ENCODE assay signal across 1 cellular context in genomic region chr12:2795291-2796186, GRCh38.
TF ChIP-seq lines count a peak whose summit lies in the region.

No MANE protein-coding gene starts in this region.

TF ChIP-seq in WTC11, 78 proteins besides CTCF, POLR2A, EP300 and RAD21 (continued from another document and continues in another):
- TF ChIP-seq, protein P1, sequence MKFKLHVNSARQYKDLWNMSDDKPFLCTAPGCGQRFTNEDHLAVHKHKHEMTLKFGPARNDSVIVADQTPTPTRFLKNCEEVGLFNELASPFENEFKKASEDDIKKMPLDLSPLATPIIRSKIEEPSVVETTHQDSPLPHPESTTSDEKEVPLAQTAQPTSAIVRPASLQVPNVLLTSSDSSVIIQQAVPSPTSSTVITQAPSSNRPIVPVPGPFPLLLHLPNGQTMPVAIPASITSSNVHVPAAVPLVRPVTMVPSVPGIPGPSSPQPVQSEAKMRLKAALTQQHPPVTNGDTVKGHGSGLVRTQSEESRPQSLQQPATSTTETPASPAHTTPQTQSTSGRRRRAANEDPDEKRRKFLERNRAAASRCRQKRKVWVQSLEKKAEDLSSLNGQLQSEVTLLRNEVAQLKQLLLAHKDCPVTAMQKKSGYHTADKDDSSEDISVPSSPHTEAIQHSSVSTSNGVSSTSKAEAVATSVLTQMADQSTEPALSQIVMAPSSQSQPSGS (CRISPR knock-in tag; IDR thresholded peaks at IDR 0.05; ENCODE audit: borderline replicate concordance, low read depth): no peak
- TF ChIP-seq GTF2I (CRISPR knock-in tag; conservative IDR thresholded peaks at IDR 0.05): no peak
- TF ChIP-seq NR3C1 (CRISPR knock-in tag; conservative IDR thresholded peaks at IDR 0.05; ENCODE audit: low read depth): no peak
- TF ChIP-seq, protein P2, sequence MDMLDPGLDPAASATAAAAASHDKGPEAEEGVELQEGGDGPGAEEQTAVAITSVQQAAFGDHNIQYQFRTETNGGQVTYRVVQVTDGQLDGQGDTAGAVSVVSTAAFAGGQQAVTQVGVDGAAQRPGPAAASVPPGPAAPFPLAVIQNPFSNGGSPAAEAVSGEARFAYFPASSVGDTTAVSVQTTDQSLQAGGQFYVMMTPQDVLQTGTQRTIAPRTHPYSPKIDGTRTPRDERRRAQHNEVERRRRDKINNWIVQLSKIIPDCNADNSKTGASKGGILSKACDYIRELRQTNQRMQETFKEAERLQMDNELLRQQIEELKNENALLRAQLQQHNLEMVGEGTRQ (CRISPR knock-in tag; IDR thresholded peaks at IDR 0.05): no peak
- no peak for TF ChIP-seq ZBTB43 (CRISPR knock-in tag; IDR thresholded peaks at IDR 0.05)
- TF ChIP-seq ATF3 (CRISPR knock-in tag; conservative IDR thresholded peaks at IDR 0.05): no peak
- peak; percentile 46; the same call in 1 of the 2 replicates for TF ChIP-seq ESRRA (CRISPR knock-in tag; IDR thresholded peaks at IDR 0.05; ENCODE audit: borderline replicate concordance)
- no peak for TF ChIP-seq FOXJ3 (CRISPR knock-in tag; IDR thresholded peaks at IDR 0.05; ENCODE audit: borderline replicate concordance)
- TF ChIP-seq EMX1 (CRISPR knock-in tag; IDR thresholded peaks at IDR 0.05): no peak
- no peak for TF ChIP-seq ZNF232 (CRISPR knock-in tag; IDR thresholded peaks at IDR 0.05)
- TF ChIP-seq, protein P3, sequence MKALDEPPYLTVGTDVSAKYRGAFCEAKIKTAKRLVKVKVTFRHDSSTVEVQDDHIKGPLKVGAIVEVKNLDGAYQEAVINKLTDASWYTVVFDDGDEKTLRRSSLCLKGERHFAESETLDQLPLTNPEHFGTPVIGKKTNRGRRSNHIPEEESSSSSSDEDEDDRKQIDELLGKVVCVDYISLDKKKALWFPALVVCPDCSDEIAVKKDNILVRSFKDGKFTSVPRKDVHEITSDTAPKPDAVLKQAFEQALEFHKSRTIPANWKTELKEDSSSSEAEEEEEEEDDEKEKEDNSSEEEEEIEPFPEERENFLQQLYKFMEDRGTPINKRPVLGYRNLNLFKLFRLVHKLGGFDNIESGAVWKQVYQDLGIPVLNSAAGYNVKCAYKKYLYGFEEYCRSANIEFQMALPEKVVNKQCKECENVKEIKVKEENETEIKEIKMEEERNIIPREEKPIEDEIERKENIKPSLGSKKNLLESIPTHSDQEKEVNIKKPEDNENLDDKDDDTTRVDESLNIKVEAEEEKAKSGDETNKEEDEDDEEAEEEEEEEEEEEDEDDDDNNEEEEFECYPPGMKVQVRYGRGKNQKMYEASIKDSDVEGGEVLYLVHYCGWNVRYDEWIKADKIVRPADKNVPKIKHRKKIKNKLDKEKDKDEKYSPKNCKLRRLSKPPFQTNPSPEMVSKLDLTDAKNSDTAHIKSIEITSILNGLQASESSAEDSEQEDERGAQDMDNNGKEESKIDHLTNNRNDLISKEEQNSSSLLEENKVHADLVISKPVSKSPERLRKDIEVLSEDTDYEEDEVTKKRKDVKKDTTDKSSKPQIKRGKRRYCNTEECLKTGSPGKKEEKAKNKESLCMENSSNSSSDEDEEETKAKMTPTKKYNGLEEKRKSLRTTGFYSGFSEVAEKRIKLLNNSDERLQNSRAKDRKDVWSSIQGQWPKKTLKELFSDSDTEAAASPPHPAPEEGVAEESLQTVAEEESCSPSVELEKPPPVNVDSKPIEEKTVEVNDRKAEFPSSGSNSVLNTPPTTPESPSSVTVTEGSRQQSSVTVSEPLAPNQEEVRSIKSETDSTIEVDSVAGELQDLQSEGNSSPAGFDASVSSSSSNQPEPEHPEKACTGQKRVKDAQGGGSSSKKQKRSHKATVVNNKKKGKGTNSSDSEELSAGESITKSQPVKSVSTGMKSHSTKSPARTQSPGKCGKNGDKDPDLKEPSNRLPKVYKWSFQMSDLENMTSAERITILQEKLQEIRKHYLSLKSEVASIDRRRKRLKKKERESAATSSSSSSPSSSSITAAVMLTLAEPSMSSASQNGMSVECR (CRISPR knock-in tag; IDR thresholded peaks at IDR 0.05; ENCODE audit: borderline replicate concordance): no peak; the same call in 1 of the 2 replicates
- TF ChIP-seq SMAD4 (CRISPR knock-in tag; IDR thresholded peaks at IDR 0.05): no peak
- no peak for TF ChIP-seq FOXP4 (CRISPR knock-in tag; IDR thresholded peaks at IDR 0.05)
- TF ChIP-seq E2F4 (CRISPR knock-in tag; IDR thresholded peaks at IDR 0.05; ENCODE audit: borderline replicate concordance, low read depth): no peak
- TF ChIP-seq, protein P4, sequence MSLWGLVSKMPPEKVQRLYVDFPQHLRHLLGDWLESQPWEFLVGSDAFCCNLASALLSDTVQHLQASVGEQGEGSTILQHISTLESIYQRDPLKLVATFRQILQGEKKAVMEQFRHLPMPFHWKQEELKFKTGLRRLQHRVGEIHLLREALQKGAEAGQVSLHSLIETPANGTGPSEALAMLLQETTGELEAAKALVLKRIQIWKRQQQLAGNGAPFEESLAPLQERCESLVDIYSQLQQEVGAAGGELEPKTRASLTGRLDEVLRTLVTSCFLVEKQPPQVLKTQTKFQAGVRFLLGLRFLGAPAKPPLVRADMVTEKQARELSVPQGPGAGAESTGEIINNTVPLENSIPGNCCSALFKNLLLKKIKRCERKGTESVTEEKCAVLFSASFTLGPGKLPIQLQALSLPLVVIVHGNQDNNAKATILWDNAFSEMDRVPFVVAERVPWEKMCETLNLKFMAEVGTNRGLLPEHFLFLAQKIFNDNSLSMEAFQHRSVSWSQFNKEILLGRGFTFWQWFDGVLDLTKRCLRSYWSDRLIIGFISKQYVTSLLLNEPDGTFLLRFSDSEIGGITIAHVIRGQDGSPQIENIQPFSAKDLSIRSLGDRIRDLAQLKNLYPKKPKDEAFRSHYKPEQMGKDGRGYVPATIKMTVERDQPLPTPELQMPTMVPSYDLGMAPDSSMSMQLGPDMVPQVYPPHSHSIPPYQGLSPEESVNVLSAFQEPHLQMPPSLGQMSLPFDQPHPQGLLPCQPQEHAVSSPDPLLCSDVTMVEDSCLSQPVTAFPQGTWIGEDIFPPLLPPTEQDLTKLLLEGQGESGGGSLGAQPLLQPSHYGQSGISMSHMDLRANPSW (CRISPR knock-in tag; conservative IDR thresholded peaks at IDR 0.05; ENCODE audit: low read depth): no peak
- TF ChIP-seq ZNF671 (CRISPR knock-in tag; IDR thresholded peaks at IDR 0.05): no peak
- TF ChIP-seq CBFB (CRISPR knock-in tag; IDR thresholded peaks at IDR 0.05; ENCODE audit: low read depth): no peak
- TF ChIP-seq, protein P5, sequence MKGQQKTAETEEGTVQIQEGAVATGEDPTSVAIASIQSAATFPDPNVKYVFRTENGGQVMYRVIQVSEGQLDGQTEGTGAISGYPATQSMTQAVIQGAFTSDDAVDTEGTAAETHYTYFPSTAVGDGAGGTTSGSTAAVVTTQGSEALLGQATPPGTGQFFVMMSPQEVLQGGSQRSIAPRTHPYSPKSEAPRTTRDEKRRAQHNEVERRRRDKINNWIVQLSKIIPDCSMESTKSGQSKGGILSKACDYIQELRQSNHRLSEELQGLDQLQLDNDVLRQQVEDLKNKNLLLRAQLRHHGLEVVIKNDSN (CRISPR knock-in tag; IDR thresholded peaks at IDR 0.05): no peak
- no peak for TF ChIP-seq ZNF138 (CRISPR knock-in tag; conservative IDR thresholded peaks at IDR 0.05)
- no peak for TF ChIP-seq NR2C2 (CRISPR knock-in tag; IDR thresholded peaks at IDR 0.05)
- no peak for TF ChIP-seq ZNF532 (CRISPR knock-in tag; IDR thresholded peaks at IDR 0.05; ENCODE audit: borderline replicate concordance)
- no peak for TF ChIP-seq RORB (CRISPR knock-in tag; IDR thresholded peaks at IDR 0.05)
- TF ChIP-seq NFYB (CRISPR knock-in tag; conservative IDR thresholded peaks at IDR 0.05; ENCODE audit: low read depth): no peak
- no peak for TF ChIP-seq GRHL2 (CRISPR knock-in tag; IDR thresholded peaks at IDR 0.05; ENCODE audit: insufficient replicate concordance, severe bottlenecking)
- TF ChIP-seq ERG (CRISPR knock-in tag; IDR thresholded peaks at IDR 0.05): no peak
- TF ChIP-seq JUN (CRISPR knock-in tag; IDR thresholded peaks at IDR 0.05): no peak
- TF ChIP-seq TEAD4 (CRISPR knock-in tag; IDR thresholded peaks at IDR 0.05): no peak
- TF ChIP-seq ZNF396 (CRISPR knock-in tag; IDR thresholded peaks at IDR 0.05; ENCODE audit: borderline replicate concordance): no peak
- no peak for TF ChIP-seq NFE2L1 (CRISPR knock-in tag; IDR thresholded peaks at IDR 0.05)
- TF ChIP-seq ZNF121 (CRISPR knock-in tag; IDR thresholded peaks at IDR 0.05): no peak
- no peak for TF ChIP-seq GABPB1 (CRISPR knock-in tag; IDR thresholded peaks at IDR 0.05)
- TF ChIP-seq FOXK1 (CRISPR knock-in tag; IDR thresholded peaks at IDR 0.05): no peak
- peak; percentile 73 for TF ChIP-seq ZNF423 (CRISPR knock-in tag; IDR thresholded peaks at IDR 0.05)
- TF ChIP-seq, protein P6, sequence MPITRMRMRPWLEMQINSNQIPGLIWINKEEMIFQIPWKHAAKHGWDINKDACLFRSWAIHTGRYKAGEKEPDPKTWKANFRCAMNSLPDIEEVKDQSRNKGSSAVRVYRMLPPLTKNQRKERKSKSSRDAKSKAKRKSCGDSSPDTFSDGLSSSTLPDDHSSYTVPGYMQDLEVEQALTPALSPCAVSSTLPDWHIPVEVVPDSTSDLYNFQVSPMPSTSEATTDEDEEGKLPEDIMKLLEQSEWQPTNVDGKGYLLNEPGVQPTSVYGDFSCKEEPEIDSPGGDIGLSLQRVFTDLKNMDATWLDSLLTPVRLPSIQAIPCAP (CRISPR knock-in tag; IDR thresholded peaks at IDR 0.05): no peak
- TF ChIP-seq TCF7 (CRISPR knock-in tag; IDR thresholded peaks at IDR 0.05; ENCODE audit: low read depth): no peak
- TF ChIP-seq ZBTB21 (CRISPR knock-in tag; IDR thresholded peaks at IDR 0.05; ENCODE audit: borderline replicate concordance): no peak
- TF ChIP-seq ZNF416 (CRISPR knock-in tag; IDR thresholded peaks at IDR 0.05): no peak
- no peak for TF ChIP-seq SMAD3 (CRISPR knock-in tag; IDR thresholded peaks at IDR 0.05; ENCODE audit: borderline replicate concordance)
- no peak for TF ChIP-seq NFATC4 (CRISPR knock-in tag; IDR thresholded peaks at IDR 0.05)
- TF ChIP-seq HMGA2 (CRISPR knock-in tag; IDR thresholded peaks at IDR 0.05): no peak
